ENCODE assay signal across 3 cellular contexts in the genomic region with DNA sequence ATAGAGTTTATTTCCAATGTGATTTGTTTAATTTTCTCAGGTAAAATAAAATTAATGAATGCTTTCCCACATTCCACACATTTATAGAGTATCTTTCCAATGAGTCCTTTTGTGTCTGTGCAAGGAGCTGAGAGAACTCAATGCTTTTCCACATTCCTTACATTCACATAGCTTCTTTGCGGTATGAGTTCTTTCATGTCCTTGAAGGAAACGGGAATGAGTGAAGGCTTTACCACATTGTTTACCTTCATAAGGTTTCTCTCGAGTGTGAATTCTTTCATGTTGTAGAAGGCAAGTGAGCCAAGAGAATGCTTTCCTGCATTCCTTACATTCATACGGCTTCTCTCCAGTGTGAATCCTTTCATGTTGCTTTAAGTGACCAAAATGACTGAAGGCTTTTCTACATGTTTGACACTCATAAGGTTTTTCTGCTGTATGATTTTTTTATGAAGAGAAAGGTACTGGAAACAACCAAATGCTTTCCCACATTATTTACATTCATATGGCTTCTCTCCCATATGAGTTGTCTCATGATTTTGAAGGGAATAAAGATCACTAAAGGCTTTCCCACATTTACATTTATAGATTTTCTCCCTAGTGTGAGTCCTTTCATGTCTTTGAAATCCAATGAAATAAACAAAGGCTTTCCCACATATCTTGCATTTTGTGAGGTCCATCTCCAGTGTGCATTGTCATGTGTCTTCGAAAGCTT.
TF ChIP-seq lines count a peak whose summit lies in the region.

No MANE protein-coding gene starts in this region.

TF ChIP-seq in GM23338, 12 proteins besides CTCF, POLR2A, EP300 and RAD21:
- TF ChIP-seq ZNF114 (CRISPR knock-in tag; IDR thresholded peaks at IDR 0.05) (no peak), JUNB (IDR thresholded peaks at IDR 0.05; ENCODE audit: unreplicated experiment) (no peak), EZH2phosphoT487 (IDR thresholded peaks at IDR 0.05; ENCODE audit: unreplicated experiment) (no peak), NANOG (IDR thresholded peaks at IDR 0.05; ENCODE audit: borderline replicate concordance) (no peak), EZH2 (IDR thresholded peaks at IDR 0.05; ENCODE audit: low read depth, unreplicated experiment) (no peak), POLR2AphosphoS5 (IDR thresholded peaks at IDR 0.05; ENCODE audit: low read depth) (no peak)

TF ChIP-seq in Ishikawa, 13 proteins besides CTCF, POLR2A, EP300 and RAD21:
- no peak for TF ChIP-seq ZBTB7A (IDR thresholded peaks at IDR 0.05; ENCODE audit: low read depth)
- TF ChIP-seq, protein P1, sequence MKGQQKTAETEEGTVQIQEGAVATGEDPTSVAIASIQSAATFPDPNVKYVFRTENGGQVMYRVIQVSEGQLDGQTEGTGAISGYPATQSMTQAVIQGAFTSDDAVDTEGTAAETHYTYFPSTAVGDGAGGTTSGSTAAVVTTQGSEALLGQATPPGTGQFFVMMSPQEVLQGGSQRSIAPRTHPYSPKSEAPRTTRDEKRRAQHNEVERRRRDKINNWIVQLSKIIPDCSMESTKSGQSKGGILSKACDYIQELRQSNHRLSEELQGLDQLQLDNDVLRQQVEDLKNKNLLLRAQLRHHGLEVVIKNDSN (IDR thresholded peaks at IDR 0.05): 0 out of 2 replicates have a peak, but pooled peaks have one; percentile 7
TF ChIP-seq in Ishikawa: peak in this region for 1.

TF ChIP-seq in GM12878, 131 proteins besides CTCF, POLR2A, EP300 and RAD21:
- TF ChIP-seq ZNF622 (IDR thresholded peaks at IDR 0.05) (no peak), JUNB (IDR thresholded peaks at IDR 0.05) (no peak), TCF3 (IDR thresholded peaks at IDR 0.05; ENCODE audit: borderline replicate concordance, insufficient read depth, low read depth, low read length) (no peak), ZNF24 (IDR thresholded peaks at IDR 0.05) (no peak), CHD4 (IDR thresholded peaks at IDR 0.05) (no peak), CREM (IDR thresholded peaks at IDR 0.05; ENCODE audit: low read depth) (no peak), IRF4 (IDR thresholded peaks at IDR 0.05; ENCODE audit: low read depth, low read length) (no peak), POLR2AphosphoS5 (IDR thresholded peaks at IDR 0.05; ENCODE audit: low read length) (no peak), SP1 (IDR thresholded peaks at IDR 0.05; ENCODE audit: low read depth, low read length) (no peak), RELA (IDR thresholded peaks at IDR 0.05; ENCODE audit: borderline replicate concordance, partially characterized antibody) (no peak), HCFC1 (IDR thresholded peaks at IDR 0.05; ENCODE audit: low read length) (no peak), ZSCAN29 (IDR thresholded peaks at IDR 0.05) (no peak), SIX5 (IDR thresholded peaks at IDR 0.05; ENCODE audit: low read depth, low read length, severe bottlenecking) (no peak)
- TF ChIP-seq, protein P2, sequence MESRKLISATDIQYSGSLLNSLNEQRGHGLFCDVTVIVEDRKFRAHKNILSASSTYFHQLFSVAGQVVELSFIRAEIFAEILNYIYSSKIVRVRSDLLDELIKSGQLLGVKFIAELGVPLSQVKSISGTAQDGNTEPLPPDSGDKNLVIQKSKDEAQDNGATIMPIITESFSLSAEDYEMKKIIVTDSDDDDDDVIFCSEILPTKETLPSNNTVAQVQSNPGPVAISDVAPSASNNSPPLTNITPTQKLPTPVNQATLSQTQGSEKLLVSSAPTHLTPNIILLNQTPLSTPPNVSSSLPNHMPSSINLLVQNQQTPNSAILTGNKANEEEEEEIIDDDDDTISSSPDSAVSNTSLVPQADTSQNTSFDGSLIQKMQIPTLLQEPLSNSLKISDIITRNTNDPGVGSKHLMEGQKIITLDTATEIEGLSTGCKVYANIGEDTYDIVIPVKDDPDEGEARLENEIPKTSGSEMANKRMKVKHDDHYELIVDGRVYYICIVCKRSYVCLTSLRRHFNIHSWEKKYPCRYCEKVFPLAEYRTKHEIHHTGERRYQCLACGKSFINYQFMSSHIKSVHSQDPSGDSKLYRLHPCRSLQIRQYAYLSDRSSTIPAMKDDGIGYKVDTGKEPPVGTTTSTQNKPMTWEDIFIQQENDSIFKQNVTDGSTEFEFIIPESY (IDR thresholded peaks at IDR 0.05): no peak
- TF ChIP-seq, protein P3, sequence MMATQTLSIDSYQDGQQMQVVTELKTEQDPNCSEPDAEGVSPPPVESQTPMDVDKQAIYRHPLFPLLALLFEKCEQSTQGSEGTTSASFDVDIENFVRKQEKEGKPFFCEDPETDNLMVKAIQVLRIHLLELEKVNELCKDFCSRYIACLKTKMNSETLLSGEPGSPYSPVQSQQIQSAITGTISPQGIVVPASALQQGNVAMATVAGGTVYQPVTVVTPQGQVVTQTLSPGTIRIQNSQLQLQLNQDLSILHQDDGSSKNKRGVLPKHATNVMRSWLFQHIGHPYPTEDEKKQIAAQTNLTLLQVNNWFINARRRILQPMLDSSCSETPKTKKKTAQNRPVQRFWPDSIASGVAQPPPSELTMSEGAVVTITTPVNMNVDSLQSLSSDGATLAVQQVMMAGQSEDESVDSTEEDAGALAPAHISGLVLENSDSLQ (IDR thresholded peaks at IDR 0.05): no peak
- TF ChIP-seq, protein P4, sequence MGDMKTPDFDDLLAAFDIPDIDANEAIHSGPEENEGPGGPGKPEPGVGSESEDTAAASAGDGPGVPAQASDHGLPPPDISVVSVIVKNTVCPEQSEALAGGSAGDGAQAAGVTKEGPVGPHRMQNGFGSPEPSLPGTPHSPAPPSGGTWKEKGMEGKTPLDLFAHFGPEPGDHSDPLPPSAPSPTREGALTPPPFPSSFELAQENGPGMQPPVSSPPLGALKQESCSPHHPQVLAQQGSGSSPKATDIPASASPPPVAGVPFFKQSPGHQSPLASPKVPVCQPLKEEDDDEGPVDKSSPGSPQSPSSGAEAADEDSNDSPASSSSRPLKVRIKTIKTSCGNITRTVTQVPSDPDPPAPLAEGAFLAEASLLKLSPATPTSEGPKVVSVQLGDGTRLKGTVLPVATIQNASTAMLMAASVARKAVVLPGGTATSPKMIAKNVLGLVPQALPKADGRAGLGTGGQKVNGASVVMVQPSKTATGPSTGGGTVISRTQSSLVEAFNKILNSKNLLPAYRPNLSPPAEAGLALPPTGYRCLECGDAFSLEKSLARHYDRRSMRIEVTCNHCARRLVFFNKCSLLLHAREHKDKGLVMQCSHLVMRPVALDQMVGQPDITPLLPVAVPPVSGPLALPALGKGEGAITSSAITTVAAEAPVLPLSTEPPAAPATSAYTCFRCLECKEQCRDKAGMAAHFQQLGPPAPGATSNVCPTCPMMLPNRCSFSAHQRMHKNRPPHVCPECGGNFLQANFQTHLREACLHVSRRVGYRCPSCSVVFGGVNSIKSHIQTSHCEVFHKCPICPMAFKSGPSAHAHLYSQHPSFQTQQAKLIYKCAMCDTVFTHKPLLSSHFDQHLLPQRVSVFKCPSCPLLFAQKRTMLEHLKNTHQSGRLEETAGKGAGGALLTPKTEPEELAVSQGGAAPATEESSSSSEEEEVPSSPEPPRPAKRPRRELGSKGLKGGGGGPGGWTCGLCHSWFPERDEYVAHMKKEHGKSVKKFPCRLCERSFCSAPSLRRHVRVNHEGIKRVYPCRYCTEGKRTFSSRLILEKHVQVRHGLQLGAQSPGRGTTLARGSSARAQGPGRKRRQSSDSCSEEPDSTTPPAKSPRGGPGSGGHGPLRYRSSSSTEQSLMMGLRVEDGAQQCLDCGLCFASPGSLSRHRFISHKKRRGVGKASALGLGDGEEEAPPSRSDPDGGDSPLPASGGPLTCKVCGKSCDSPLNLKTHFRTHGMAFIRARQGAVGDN (IDR thresholded peaks at IDR 0.05): no peak
